10 cellular contexts compared by ENCODE assay signal in genomic region chr21:25708467-25709065, GRCh38. TPM values are rescaled to one million over a fixed set of nuclear protein-coding genes. Genes with fewer than 3 reads are reported as not detected.
DNase-seq lines count a peak whose midpoint lies in the region; ATAC-seq, FAIRE-seq and TF ChIP-seq lines count a peak whose summit lies in the region.
"Had no signal": no experiment of that assay in that cellular context is flagged by ENCODE, and none has a peak within 500 bp of the region (broad histone marks: within the 10 kb centered on the region; RNA-seq: fewer than 3 reads in every experiment).

No MANE protein-coding gene starts in this region.

- no peaks in the 10 kb centered on the region for H3K27me3 ChIP-seq in IMR-90 (ENCODE audit: control insufficient read depth, insufficient read depth, low read length)
- H3K27me3 ChIP-seq: BLaER1 had no signal

- CTCF ChIA-PET in IMR-90 (lab: Yijun Ruan, JAX): interaction anchor here (0.8 to 1.2 kb wide), 6 partner anchors 9 to 130 kb away, joined by 3 to 4 read pairs (median 3); no protein-coding TSS in a partner anchor

- H4K5ac ChIP-seq in IMR-90 (ENCODE audit: low read depth, low read length): no peak overlapping the region

- H3K4ac ChIP-seq in IMR-90 (ENCODE audit: low read depth, low read length): no peak overlapping the region

- no peak overlapping the region for H3K56ac ChIP-seq in IMR-90 (ENCODE audit: extremely low read depth, insufficient read depth, low read length)

- H3K9me3 ChIP-seq in IMR-90 (ENCODE audit: control insufficient read depth, insufficient read depth, low read length): no peaks in the 10 kb centered on the region
- H3K9me3 ChIP-seq: BLaER1 had no signal

- H3K27ac Mint-ChIP-seq in immature natural killer cell: no peak overlapping the region
- H3K27ac Mint-ChIP-seq: dendritic cell treated with granulocyte-macrophage colony-stimulating factor and Interleukin-4, amounts not matched to agents 40 ng/mL and 50 ng/mL, for 4 days had no signal

- no peak overlapping the region for H3K4me3 ChIP-seq in IMR-90 (ENCODE audit: insufficient read depth, low read depth, low read length)
- H3K4me3 ChIP-seq: BLaER1 had no signal

- no peaks in the 10 kb centered on the region for H3K9me3 Mint-ChIP-seq in immature natural killer cell
- H3K9me3 Mint-ChIP-seq: dendritic cell treated with granulocyte-macrophage colony-stimulating factor and Interleukin-4, amounts not matched to agents 40 ng/mL and 50 ng/mL, for 4 days had no signal

- H3K14ac ChIP-seq in IMR-90 (replicated peaks; ENCODE audit: low read depth, low read length): no peak overlapping the region

- H4K20me1 ChIP-seq in IMR-90 (ENCODE audit: insufficient read depth, low read length): no peaks in the 10 kb centered on the region
- H4K20me1 ChIP-seq: BLaER1 had no signal

- no peak for FAIRE-seq in H54 (lab: Jason Lieb, UNC)

- H3K18ac ChIP-seq in IMR-90 (ENCODE audit: low read depth, low read length): no peak overlapping the region

- H3K27me3 Mint-ChIP-seq in immature natural killer cell (ENCODE audit: low read depth in 3 of 3): no peaks in the 10 kb centered on the region
- H3K27me3 Mint-ChIP-seq: dendritic cell treated with granulocyte-macrophage colony-stimulating factor and Interleukin-4, amounts not matched to agents 40 ng/mL and 50 ng/mL, for 4 days had no signal

- no peak overlapping the region for H2BK20ac ChIP-seq in IMR-90 (ENCODE audit: low read depth, low read length)

- H3K9me1 ChIP-seq in IMR-90 (ENCODE audit: insufficient read depth, low read length): no peaks in the 10 kb centered on the region

- no peaks in the 10 kb centered on the region for H3K36me3 ChIP-seq in IMR-90 (ENCODE audit: control insufficient read depth, insufficient read depth, low read length)

- H3K23ac ChIP-seq in IMR-90 (ENCODE audit: low read depth, low read length): no peak overlapping the region

- in situ Hi-C loops in IMR-90 (cut with MboI; ENCODE audit: low sequenced_read_pairs): no loop called here

- no peak overlapping the region for H2BK120ac ChIP-seq in IMR-90 (ENCODE audit: low read depth, low read length)

- H3K36me3 Mint-ChIP-seq in immature natural killer cell: no peaks in the 10 kb centered on the region

- no peak overlapping the region for H4K91ac ChIP-seq in IMR-90 (ENCODE audit: insufficient read depth, low read depth, low read length)

- no peaks in the 10 kb centered on the region for H3K79me1 ChIP-seq in IMR-90 (ENCODE audit: low read depth in 1 of 2, low read length in 2 of 2)

- POLR2A ChIA-PET in IMR-90 (lab: Charles Lee; ENCODE audit: unreplicated experiment): no interaction called here

- ATAC-seq in IMR-90 (ENCODE audit: low read depth): peak; percentile 72

- H3K4me2 ChIP-seq in IMR-90 (ENCODE audit: low read depth, low read length): no peak overlapping the region
- H3K4me2 ChIP-seq: BLaER1 had no signal

- no peak overlapping the region for H3K9ac ChIP-seq in IMR-90 (ENCODE audit: low read depth, low read length)
- H3K9ac ChIP-seq: BLaER1 had no signal

- TF ChIP-seq RAD21 in IMR-90 (IDR thresholded peaks at IDR 0.05; ENCODE audit: low read length): peak; percentile 58

- no peak overlapping the region for H4K8ac ChIP-seq in IMR-90 (ENCODE audit: low read depth in 2 of 2, low read length in 2 of 2)

- no peak overlapping the region for H3K27ac ChIP-seq in IMR-90 (ENCODE audit: insufficient read depth, low read length)
- H3K27ac ChIP-seq: BLaER1 had no signal

- TF ChIP-seq CTCF in IMR-90 (conservative IDR thresholded peaks at IDR 0.05; ENCODE audit: low read depth, low read length): peak; percentile 73

- H2BK5ac ChIP-seq in IMR-90 (ENCODE audit: low read depth, low read length, poor library complexity, severe bottlenecking): no peak overlapping the region

- dilution Hi-C loops in IMR-90 (cut with HindIII; ENCODE audit: low sequenced_read_pairs, unreplicated experiment): no loop called here

- TF ChIP-seq POLR2A in IMR-90 (IDR thresholded peaks at IDR 0.05; ENCODE audit: low read depth, low read length): no peak
- no peak for TF ChIP-seq POLR2A in H54 (IDR thresholded peaks at IDR 0.05; ENCODE audit: low read depth, low read length)

- H3K4me1 Mint-ChIP-seq in immature natural killer cell: no peaks in the 10 kb centered on the region

- no peaks in the 10 kb centered on the region for H3K4me1 ChIP-seq in IMR-90 (ENCODE audit: control insufficient read depth, insufficient read depth, low read length)
- H3K4me1 ChIP-seq: BLaER1 had no signal

- no TSS peak for BruUV-seq in IMR-90 (replicated peaks; lab: Mats Ljungman, UMichigan)

- no CpG with 5 or more reads among the region's 7 CpGs for WGBS in IMR-90 (ENCODE audit: extremely low coverage in 2 of 2, insufficient read length in 1 of 2), 2 experiments

- H2AK5ac ChIP-seq in IMR-90 (ENCODE audit: low read depth, low read length): no peak overlapping the region

- H2BK15ac ChIP-seq in IMR-90 (ENCODE audit: low read depth, low read length): no peak overlapping the region

- H3K4me3 Mint-ChIP-seq in immature natural killer cell: no peak overlapping the region
- H3K4me3 Mint-ChIP-seq: dendritic cell treated with granulocyte-macrophage colony-stimulating factor and Interleukin-4, amounts not matched to agents 40 ng/mL and 50 ng/mL, for 4 days had no signal

- intact Hi-C loops in IMR-90 (cut with micrococcal nuclease): loop anchor here (1.0 to 2.0 kb wide), 2 partner anchors 100 to 288 kb away; no protein-coding TSS in a partner anchor

- DNase-seq in DMS153 treated with DMSO at 0.1 percent for 48 hours (lab: John Stamatoyannopoulos, UW; ENCODE audit: unreplicated experiment): peak; percentile 3
- no peak for DNase-seq in DMS153 (lab: John Stamatoyannopoulos, UW)
- DNase-seq in IMR-90: peak; percentile 56
- peak; percentile 7 for DNase-seq in SKM-1 (lab: John Stamatoyannopoulos, UW; ENCODE audit: unreplicated experiment)
- peak; percentile 25 for DNase-seq in amniotic stem cell (lab: John Stamatoyannopoulos, UW)
- DNase-seq in immature natural killer cell: peak; percentile 27 to 45 (median 37)
- peak; percentile 44 to 54 for DNase-seq in stimulated activated CD4-positive, alpha-beta T cell treated with anti-CD3 and anti-CD28 coated beads, Interleukin-2, amount 100 ng/mL, for 24 hours
- DNase-seq in H54 (ENCODE audit: insufficient read length, low spot score): no peak

- H2AK9ac ChIP-seq in IMR-90 (replicated peaks; ENCODE audit: low read depth, low read length, poor library complexity): no peak overlapping the region

- no peak overlapping the region for H2AFZ ChIP-seq in IMR-90 (replicated peaks; ENCODE audit: low read length, poor library complexity)

TF ChIP-seq in IMR-90, 13 proteins besides CTCF, POLR2A, EP300 and RAD21:
- TF ChIP-seq MAFK (IDR thresholded peaks at IDR 0.05; ENCODE audit: low read depth, low read length) (no peak), SMC3 (IDR thresholded peaks at IDR 0.05; ENCODE audit: low read depth, low read length) (peak; percentile 72)

RNA-seq across cellular contexts. Expression of gene ATP5PF, which starts 26.1 kb away (rescaled TPM):
- 74.7 and 76.0 TPM in 2 replicates for total RNA-seq in IMR-90 (2012; rRNA removed)
- 190 TPM in 2 replicates for polyA plus RNA-seq in IMR-90 (2012; rRNA removed)
- polyA plus RNA-seq in IMR-90 (2012; cell fraction: cytosol; rRNA removed): 78.8 and 87.5 TPM in 2 replicates
- 11.2 and 54.5 TPM in 2 replicates for polyA plus RNA-seq in IMR-90 (2012; cell fraction: nucleus; rRNA removed; ENCODE audit: low replicate concordance)
- 100 to 1,000 TPM; 343 to 470 (median 345) TPM for polyA plus RNA-seq in immature natural killer cell

RNA-seq across cellular contexts. Expression of gene GABPA, which starts 26.2 kb away (rescaled TPM):
- 17.0 and 26.4 TPM in 2 replicates for total RNA-seq in IMR-90 (2012; rRNA removed)
- polyA plus RNA-seq in IMR-90 (2012; rRNA removed) (7.3 and 9.0 TPM in 2 replicates), immature natural killer cell (10 to 100 TPM; 12.6 to 20.8 (median 14.8) TPM)
- 1.0 and 1.3 TPM in 2 replicates for polyA plus RNA-seq in IMR-90 (2012; cell fraction: cytosol; rRNA removed)
- 0.71 and 8.4 TPM in 2 replicates for polyA plus RNA-seq in IMR-90 (2012; cell fraction: nucleus; rRNA removed; ENCODE audit: low replicate concordance)

Comparison
In these comparisons a context has a peak if more than half of its experiments do, and no peak if none do; other contexts are left out.
1. DNase-seq: peak in DMS153 treated with DMSO at 0.1 percent for 48 hours (single experiment), IMR-90 (single experiment), SKM-1 (single experiment), amniotic stem cell (single experiment), immature natural killer cell (3 of 3) and stimulated activated CD4-positive, alpha-beta T cell treated with anti-CD3 and anti-CD28 coated beads, Interleukin-2, amount 100 ng/mL, for 24 hours (2 of 2); none in DMS153 (single experiment) and H54 (single experiment).